ENCODE assay signal across 26 cellular contexts in the genomic region with DNA sequence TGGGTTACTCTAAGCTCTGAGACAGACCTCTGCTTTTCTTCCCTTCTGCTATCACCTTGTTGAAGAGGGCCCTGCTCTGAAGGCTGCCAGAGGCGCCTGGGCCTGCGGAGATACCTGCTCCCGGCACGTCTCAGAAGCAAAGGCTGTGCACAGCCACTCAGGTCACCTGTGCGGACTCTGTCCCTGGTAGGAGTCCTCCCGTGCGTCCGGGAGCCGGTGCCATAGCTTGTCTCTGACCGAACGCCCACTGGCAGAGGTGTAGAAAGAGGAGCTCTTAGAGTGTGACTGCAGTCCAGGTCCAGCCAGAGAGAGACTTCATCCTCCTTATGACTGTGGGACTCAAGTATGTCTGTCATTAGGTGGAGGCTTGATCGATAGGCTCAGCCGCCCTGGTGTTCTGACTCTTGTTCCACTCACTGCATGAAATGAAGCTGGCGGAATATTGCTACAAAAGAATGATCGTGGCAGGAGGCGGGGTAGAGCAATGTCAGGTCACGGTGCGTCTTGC. TPM values are rescaled to one million over a fixed set of nuclear protein-coding genes. Genes with fewer than 3 reads are reported as not detected.
DNase-seq lines count a peak whose midpoint lies in the region; ATAC-seq, FAIRE-seq and TF ChIP-seq lines count a peak whose summit lies in the region.
"Had no signal": no experiment of that assay in that cellular context is flagged by ENCODE, and none has a peak within 500 bp of the region (broad histone marks: within the 10 kb centered on the region; RNA-seq: fewer than 3 reads in every experiment).

No MANE protein-coding gene starts in this region.

- DNase-seq in WTC11 (ENCODE audit: low spot score): no peak
- DNase-seq in H1 (ENCODE audit: low read depth in 1 of 2, low spot score in 2 of 2): no peak
- no peak for DNase-seq in neuronal stem cell (ENCODE audit: low spot score)
- DNase-seq in urothelium cell line (ENCODE audit: low spot score): no peak
- no peak for DNase-seq in OCI-M1 (lab: John Stamatoyannopoulos, UW)
- DNase-seq in cerebellar cortex (ENCODE audit: low spot score): no peak
- no peak for DNase-seq in H4 (ENCODE audit: low spot score)
- DNase-seq: AML-193; CD4-positive, alpha-beta T cell; GOT3; KBM-7; NCI-H1417; NCI-H1694; NCI-H2081; NCI-H2171; NCI-H226; NCI-H510A; NCI-H69; Peyer's patch; SHP77 treated with DMSO at 0.1 percent for 48 hours had no signal

- H3K23ac ChIP-seq in H1 (ENCODE audit: insufficient read length) (no peak overlapping the region), neuronal stem cell (ENCODE audit: low read depth, low read length, poor library complexity) (no peak overlapping the region)

- 90% methylated on average over 14 of the region's 18 CpGs; no CpG with 5 or more reads in 1 of the 2 experiments for WGBS in H1 (ENCODE audit: extremely low coverage in 1 of 2, insufficient coverage in 1 of 2, insufficient read length in 1 of 2, insufficient replicate concordance in 2 of 2, low coverage in 1 of 2, low lambda C conversion rate in 2 of 2, missing lambda C conversion rate in 1 of 2), 2 experiments
- no CpG with 5 or more reads among the region's 18 CpGs for WGBS in neuronal stem cell (ENCODE audit: extremely low coverage in 2 of 2, insufficient read length in 2 of 2, insufficient replicate concordance in 1 of 2), 2 donors

- FAIRE-seq in H1 (lab: Jason Lieb, UNC) (no peak), urothelium cell line (lab: Jason Lieb, UNC) (peak; percentile 67)
- FAIRE-seq: A549, D721Med had no signal

- H2BK15ac ChIP-seq in H1 (ENCODE audit: low read length) (no peak overlapping the region), neuronal stem cell (ENCODE audit: low read length) (peak overlapping the region; percentile 54)

- no peak overlapping the region for H4K8ac ChIP-seq in H1 (ENCODE audit: extremely low read depth, insufficient read depth, low read length)
- no peak overlapping the region for H4K8ac ChIP-seq in neuronal stem cell (ENCODE audit: low read depth, low read length)

- H4K5ac ChIP-seq in H1 (ENCODE audit: insufficient read length, low read depth, low read length): no peak overlapping the region

- H3K56ac ChIP-seq in H1 (replicated peaks; ENCODE audit: insufficient read length, low read depth, low read length): no peak overlapping the region

- no peaks in the 10 kb centered on the region for H3K27me3 Mint-ChIP-seq in WTC11 (ENCODE audit: low read depth)

- TF ChIP-seq CTCF in WTC11 (IDR thresholded peaks at IDR 0.05): no peak
- TF ChIP-seq CTCF in H1 (IDR thresholded peaks at IDR 0.05; ENCODE audit: control extremely low read depth in 1 of 3, insufficient read depth in 1 of 3, low read depth in 1 of 3, low read length in 3 of 3): no peak

- H2BK120ac ChIP-seq in H1 (replicated peaks; ENCODE audit: low read depth, low read length) (no peak overlapping the region), neuronal stem cell (ENCODE audit: low read depth, low read length) (no peak overlapping the region)

- H3K9ac ChIP-seq in H1 (replicated peaks in 1 of 4; ENCODE audit: extremely low read depth in 1 of 4, low read depth in 3 of 4, low read length in 3 of 4) (no peak overlapping the region), neuronal stem cell (ENCODE audit: low read depth, low read length, poor library complexity) (no peak overlapping the region)
- H3K9ac ChIP-seq: BLaER1 treated with 17β-estradiol and CSF1 and Interleukin-3, amounts not matched to agents 10 nM and 100 nM had no signal

- H2BK5ac ChIP-seq in H1 (ENCODE audit: low read depth, low read length) (no peak overlapping the region), neuronal stem cell (ENCODE audit: low read length) (no peak overlapping the region)

- peaks cover 0 to 13% of the 10 kb centered on the region in 2 experiments for H4K20me1 ChIP-seq in H1 (replicated peaks in 1 of 2; ENCODE audit: control insufficient read depth in 1 of 2, insufficient read depth in 2 of 2, low read length in 2 of 2)

- H3K36me3 ChIP-seq in H1 (ENCODE audit: control insufficient read depth in 2 of 4, insufficient read depth in 4 of 4, low read length in 3 of 4) (peaks cover 0 to 21% (median 12%) of the 10 kb centered on the region in 4 experiments; a peak in 4 of 8 replicates), neuronal stem cell (replicated peaks in 1 of 2; ENCODE audit: control insufficient read depth in 2 of 2, insufficient read depth in 2 of 2, low read length in 2 of 2) (no peaks in the 10 kb centered on the region)
- H3K36me3 ChIP-seq: BLaER1 treated with 17β-estradiol and CSF1 and Interleukin-3, amounts not matched to agents 10 nM and 100 nM; Peyer's patch had no signal

- no peak for TF ChIP-seq EP300 in H1 (IDR thresholded peaks at IDR 0.05; ENCODE audit: borderline replicate concordance in 1 of 2, low read depth in 2 of 2, low read length in 2 of 2)

- no peak overlapping the region for H3K4me3 ChIP-seq in H1 (ENCODE audit: extremely low read depth in 1 of 4, insufficient read depth in 2 of 4, low read depth in 3 of 4, low read length in 4 of 4)
- H3K4me3 ChIP-seq in neuronal stem cell (ENCODE audit: low read length in 2 of 2): no peak overlapping the region
- H3K4me3 ChIP-seq: A549; BLaER1 treated with 17β-estradiol and CSF1 and Interleukin-3, amounts not matched to agents 10 nM and 100 nM; Peyer's patch had no signal

- ATAC-seq in WTC11: no peak
- ATAC-seq: A549 had no signal

- no peak overlapping the region for H2BK12ac ChIP-seq in H1 (ENCODE audit: low read depth, low read length)
- H2BK12ac ChIP-seq in neuronal stem cell (ENCODE audit: low read length): peak overlapping the region; percentile 25

- H3K79me2 ChIP-seq in H1 (ENCODE audit: control insufficient read depth in 1 of 2, insufficient read depth in 2 of 2, low read length in 2 of 2): peaks cover 0 to 13% of the 10 kb centered on the region in 2 experiments; a peak in 2 of 4 replicates

- H4K91ac ChIP-seq in H1 (replicated peaks; ENCODE audit: insufficient read length, low read length) (no peak overlapping the region), neuronal stem cell (ENCODE audit: low read depth, low read length, poor library complexity) (no peak overlapping the region)

- H2AK5ac ChIP-seq in H1 (ENCODE audit: low read depth, low read length) (no peak overlapping the region; the same call in 1 of the 2 replicates), neuronal stem cell (ENCODE audit: low read depth, low read length) (peak overlapping the region; percentile 47)

- H3K27me3 ChIP-seq in H1 (replicated peaks in 1 of 4; ENCODE audit: control insufficient read depth in 3 of 4, extremely low read depth in 1 of 4, insufficient read depth in 3 of 4, low read length in 3 of 4) (no peaks in the 10 kb centered on the region), neuronal stem cell (ENCODE audit: control insufficient read depth in 3 of 3, insufficient read depth in 3 of 3, low read depth in 1 of 3, low read length in 3 of 3) (no peaks in the 10 kb centered on the region)
- H3K27me3 ChIP-seq: BLaER1 treated with 17β-estradiol and CSF1 and Interleukin-3, amounts not matched to agents 10 nM and 100 nM; Peyer's patch had no signal

- H3K14ac ChIP-seq in H1 (ENCODE audit: insufficient read length) (no peak overlapping the region), neuronal stem cell (ENCODE audit: low read length) (peak overlapping the region; percentile 78)

- no peak overlapping the region for H3K4me2 ChIP-seq in H1 (ENCODE audit: insufficient read depth in 1 of 2, low read depth in 2 of 2, low read length in 2 of 2)
- H3K4me2 ChIP-seq in neuronal stem cell (ENCODE audit: insufficient read depth, low read length, poor library complexity, severe bottlenecking): no peak overlapping the region
- H3K4me2 ChIP-seq: A549; BLaER1 treated with 17β-estradiol and CSF1 and Interleukin-3, amounts not matched to agents 10 nM and 100 nM had no signal

- H3K4ac ChIP-seq in H1 (replicated peaks; ENCODE audit: insufficient read length, low read depth, low read length) (no peak overlapping the region), neuronal stem cell (ENCODE audit: low read length) (no peak overlapping the region)

- peak overlapping the region; percentile 4; the same call in 1 of the 2 replicates for H3K18ac ChIP-seq in H1 (ENCODE audit: extremely low read depth, low read length)
- peak overlapping the region; percentile 84 for H3K18ac ChIP-seq in neuronal stem cell (ENCODE audit: low read length)

- H3K4me3 Mint-ChIP-seq in WTC11: no peak overlapping the region
- H3K4me3 Mint-ChIP-seq: CD4-positive, alpha-beta T cell had no signal

- H3K9me3 ChIP-seq in H1 (ENCODE audit: insufficient read depth in 2 of 2, low read depth in 1 of 2, low read length in 1 of 2) (no peaks in the 10 kb centered on the region; a peak in 1 of 4 replicates), neuronal stem cell (replicated peaks in 1 of 2; ENCODE audit: control insufficient read depth in 2 of 2, insufficient read depth in 1 of 2, low read depth in 1 of 2, low read length in 2 of 2) (peaks cover 0 to 2% of the 10 kb centered on the region in 2 donors)
- H3K9me3 ChIP-seq: A549; BLaER1 treated with 17β-estradiol and CSF1 and Interleukin-3, amounts not matched to agents 10 nM and 100 nM; Peyer's patch had no signal

- no peak overlapping the region for H2AFZ ChIP-seq in H1 (ENCODE audit: low read length)
- H2AFZ ChIP-seq in neuronal stem cell (ENCODE audit: low read length): no peak overlapping the region

- POLR2A ChIA-PET in WTC11 (lab: Charles Lee) (no interaction called here), H1 (lab: Charles Lee; ENCODE audit: partially characterized antibody) (interaction anchor here (1.4 to 3.0 kb wide), 3 partner anchors 8 to 15 kb away, joined by 3 to 19 read pairs (median 5); no protein-coding TSS in a partner anchor)

- H3K79me1 ChIP-seq in H1 (ENCODE audit: low read depth, low read length): peaks cover 2% of the 10 kb centered on the region; the same call in 1 of the 2 replicates
- H3K79me1 ChIP-seq in neuronal stem cell (ENCODE audit: low read depth, low read length): no peaks in the 10 kb centered on the region

- H3K27ac Mint-ChIP-seq in WTC11: peak overlapping the region; percentile 69
- H3K27ac Mint-ChIP-seq: CD4-positive, alpha-beta T cell had no signal

- H3K4me1 Mint-ChIP-seq in WTC11: peaks cover 78% of the 10 kb centered on the region

- no peaks in the 10 kb centered on the region; the same call in 1 of the 2 replicates for H3K9me3 Mint-ChIP-seq in WTC11
- H3K9me3 Mint-ChIP-seq: CD4-positive, alpha-beta T cell had no signal

- no peak overlapping the region for H2BK20ac ChIP-seq in H1 (ENCODE audit: low read length)

- no peak for TF ChIP-seq POLR2A in H1 (IDR thresholded peaks at IDR 0.05; ENCODE audit: control extremely low read depth in 1 of 2, low read depth in 2 of 2, low read length in 2 of 2)

- H3K4me1 ChIP-seq in H1 (replicated peaks in 1 of 4; ENCODE audit: control insufficient read depth in 3 of 4, insufficient read depth in 4 of 4, low read length in 3 of 4): peaks cover 7 to 40% (median 23%) of the 10 kb centered on the region in 4 experiments
- H3K4me1 ChIP-seq in neuronal stem cell (ENCODE audit: control insufficient read depth in 2 of 2, insufficient read depth in 1 of 2, low read depth in 1 of 2, low read length in 2 of 2): peaks cover 22 to 41% of the 10 kb centered on the region in 2 donors
- H3K4me1 ChIP-seq: A549 had no signal

- TF ChIP-seq RAD21 in H1 (IDR thresholded peaks at IDR 0.05 in 1 of 2, conservative IDR thresholded peaks at IDR 0.05 in 1 of 2; ENCODE audit: low read depth in 2 of 2, low read length in 2 of 2): no peak

- H3K23me2 ChIP-seq in H1 (ENCODE audit: low read depth, low read length): peaks cover under 1% of the 10 kb centered on the region

- peaks cover 49% of the 10 kb centered on the region for H3K36me3 Mint-ChIP-seq in WTC11

- no peak overlapping the region for H3K27ac ChIP-seq in H1 (ENCODE audit: low read depth, low read length)
- no peak overlapping the region for H3K27ac ChIP-seq in neuronal stem cell (replicated peaks; ENCODE audit: low read length)
- H3K27ac ChIP-seq: A549; BLaER1 treated with 17β-estradiol and CSF1 and Interleukin-3, amounts not matched to agents 10 nM and 100 nM; Peyer's patch had no signal

- CTCF ChIA-PET in WTC11 (lab: Charles Lee): interaction anchor here (0.6 kb wide), 1 partner anchor 111 kb away, joined by 5 read pairs; no protein-coding TSS in a partner anchor
- CTCF ChIA-PET in H1 (lab: Charles Lee; ENCODE audit: partially characterized antibody): interaction anchor here (1.0 to 1.8 kb wide), 2 partner anchors 14 to 45 kb away, joined by 3 to 4 read pairs; no protein-coding TSS in a partner anchor

RNA-seq across cellular contexts. Expression of gene UNC93A, which starts 51.0 kb away (rescaled TPM):
- 0.70 to 3.1 TPM (median 1.8 TPM) in 3 replicates for total RNA-seq in WTC11 (2021)
- not detected in 2 replicates for total RNA-seq in H1 (2021; fragmentation: NEBNext Ultra II Directional; extraction: Animal tissue kit (Norgen Biotek cat#: 25700))
- polyA plus RNA-seq in H1 (2011; rRNA removed): 0.31 and 0.39 TPM in 2 replicates
- polyA plus RNA-seq in H1 (2011; cell fraction: cytosol; rRNA removed): 0.67 TPM
- polyA plus RNA-seq in H1 (2011; cell fraction: nucleus; rRNA removed): 0.47 TPM
- 0.16 to 0.58 TPM (median 0.23 TPM) in 4 replicates for polyA plus RNA-seq in H1 (2012, experiment 1 of 2)
- 0.20 TPM for polyA plus RNA-seq in H1 (2012, experiment 2 of 2)
- 0.12 TPM for polyA plus RNA-seq in H1 (2013, experiment 1 of 2)
- 0.07 TPM for polyA plus RNA-seq in H1 (2013, experiment 2 of 2)
- polyA minus RNA-seq in H1 (2011; rRNA and poly(A)+ RNA removed): not detected in 2 replicates
- not detected for polyA minus RNA-seq in H1 (2011; cell fraction: cytosol; rRNA and poly(A)+ RNA removed)
- not detected for polyA minus RNA-seq in H1 (2011; cell fraction: nucleus; rRNA and poly(A)+ RNA removed)
- polyA plus RNA-seq in neuronal stem cell (2013, experiment 1 of 2): not detected
- polyA plus RNA-seq in neuronal stem cell (2013, experiment 2 of 2): not detected
- total RNA-seq in H4 (2014; rRNA removed; shearing (Covaris generic)): not detected in 2 replicates
- total RNA-seq: CD4-positive, alpha-beta T cell; LHCN-M2; MCF 10A; OCI-LY7 had no signal
- polyA plus RNA-seq: A549 had no signal
